ENCODE assay signal across 8 cellular contexts in genomic region chr20:63574156-63574828, GRCh38. TPM values are rescaled to one million over a fixed set of nuclear protein-coding genes. Genes with fewer than 3 reads are reported as not detected.
A peak's percentile ranks its signal among the peaks of the same experiment; 100 is the strongest.
DNase-seq lines count a peak whose midpoint lies in the region; TF ChIP-seq lines count a peak whose summit lies in the region.

HELZ2 (minus strand) TSS chr20:63574239; CDS start chr20:63572385, 1,854 bp downstream.

- H3K27ac ChIP-seq in esophagus muscularis mucosa (replicated peaks in 1 of 4) (peak within 1 kb of the TSS; percentile 76 to 89 (median 83)), subcutaneous abdominal adipose tissue (ENCODE audit: low read depth, low read length) (peak within 1 kb of the TSS; percentile 11)

- WGBS in esophagus muscularis mucosa = 40% methylated on average over 2 of the region's 40 CpGs

- H3K36me3 ChIP-seq in esophagus muscularis mucosa = peaks cover 0 to 14% (median 12%) of the 10 kb centered on the region in 4 donors
- H3K36me3 ChIP-seq in subcutaneous abdominal adipose tissue (ENCODE audit: control insufficient read depth in 5 of 5, insufficient read depth in 5 of 5, low read length in 5 of 5) = peaks cover 0 to 15% (median 6%) of the 10 kb centered on the region in 5 donors

- peaks cover 21 to 36% (median 26%) of the 10 kb centered on the region in 4 donors for H3K4me1 ChIP-seq in esophagus muscularis mucosa
- H3K4me1 ChIP-seq in subcutaneous abdominal adipose tissue (ENCODE audit: control insufficient read depth in 5 of 5, insufficient read depth in 5 of 5, low read length in 5 of 5) = peaks cover 3 to 23% (median 17%) of the 10 kb centered on the region in 5 donors

- H3K9me3 ChIP-seq in esophagus muscularis mucosa (no peaks in the 10 kb centered on the region), subcutaneous abdominal adipose tissue (ENCODE audit: control insufficient read depth in 5 of 5, low read length in 5 of 5) (no peaks in the 10 kb centered on the region)

- H3K4me3 ChIP-seq in HFF-Myc (replicated peaks; ENCODE audit: low read depth, low read length) (peak within 1 kb of the TSS; percentile 71), esophagus muscularis mucosa (peak within 1 kb of the TSS; percentile 81 to 93 (median 85)), subcutaneous abdominal adipose tissue (ENCODE audit: low read depth in 1 of 5, low read length in 5 of 5) (peak within 1 kb of the TSS; percentile 77 to 89 (median 83))

- no peak for TF ChIP-seq POLR2A in esophagus muscularis mucosa (IDR thresholded peaks at IDR 0.05; ENCODE audit: low read depth)

- H3K9ac ChIP-seq in subcutaneous abdominal adipose tissue (ENCODE audit: low read length in 5 of 5) = peak within 1 kb of the TSS; percentile 73 to 93 (median 84)

- DNase-seq in DMS79 (lab: John Stamatoyannopoulos, UW) (peak; percentile 42), HFF-Myc (ENCODE audit: extremely low read depth, low read depth) (no peak), NOMO-1 treated with dmso at 0.1 percent for 144 hours (lab: John Stamatoyannopoulos, UW; ENCODE audit: unreplicated experiment) (peak; percentile 49), activated T-cell treated with anti-CD3 and anti-CD28 coated beads for 4 hours (peak; percentile 63), esophagus muscularis mucosa (ENCODE audit: extremely low spot score) (peak; percentile 97), myocyte (ENCODE audit: low read depth) (peak; percentile 61), 8988T (no peak)

- H3K27me3 ChIP-seq in esophagus muscularis mucosa = peaks cover 0 to 6% (median 0%) of the 10 kb centered on the region in 4 donors
- H3K27me3 ChIP-seq in subcutaneous abdominal adipose tissue (ENCODE audit: control insufficient read depth in 5 of 5, insufficient read depth in 4 of 5, low read length in 5 of 5) = peaks cover 0 to 21% (median 1%) of the 10 kb centered on the region in 5 donors

- TF ChIP-seq CTCF in HFF-Myc (IDR thresholded peaks at IDR 0.05; ENCODE audit: low read depth, low read length, missing control alignments) = no peak
- no peak for TF ChIP-seq CTCF in esophagus muscularis mucosa (IDR thresholded peaks at IDR 0.05)

- no peak for TF ChIP-seq EP300 in esophagus muscularis mucosa (IDR thresholded peaks at IDR 0.05)

- intact Hi-C loops in esophagus muscularis mucosa (cut with DNase I) = loop anchor here (5.0 kb wide), 1 partner anchor 53 kb away; the partner anchor contains the start of gene GMEB2

RNA-seq across cellular contexts. Expression of gene HELZ2, which starts in this region (rescaled TPM):
- 10 to 100 TPM; 19.5 to 36.9 (median 30.3) TPM for total RNA-seq in esophagus muscularis mucosa
- 15.5 and 17.9 TPM in 2 replicates for total RNA-seq in myocyte
- polyA plus RNA-seq in myocyte (2012) = 7.5 TPM

Comparison
In these comparisons a context has a peak if more than half of its experiments do, and no peak if none do; other contexts are left out.
1. DNase-seq: peak in DMS79 (single experiment), NOMO-1 treated with dmso at 0.1 percent for 144 hours (single experiment), activated T-cell treated with anti-CD3 and anti-CD28 coated beads for 4 hours (single experiment), esophagus muscularis mucosa (single experiment) and myocyte (single experiment); none in HFF-Myc (single experiment) and 8988T (single experiment).
2. Peak in every context shown above with its lines, with median percentiles within 50 percentile points of each other: H3K4me3 ChIP-seq.